Comparison of ENCODE assay signal across 30 cellular contexts in the genomic region with DNA sequence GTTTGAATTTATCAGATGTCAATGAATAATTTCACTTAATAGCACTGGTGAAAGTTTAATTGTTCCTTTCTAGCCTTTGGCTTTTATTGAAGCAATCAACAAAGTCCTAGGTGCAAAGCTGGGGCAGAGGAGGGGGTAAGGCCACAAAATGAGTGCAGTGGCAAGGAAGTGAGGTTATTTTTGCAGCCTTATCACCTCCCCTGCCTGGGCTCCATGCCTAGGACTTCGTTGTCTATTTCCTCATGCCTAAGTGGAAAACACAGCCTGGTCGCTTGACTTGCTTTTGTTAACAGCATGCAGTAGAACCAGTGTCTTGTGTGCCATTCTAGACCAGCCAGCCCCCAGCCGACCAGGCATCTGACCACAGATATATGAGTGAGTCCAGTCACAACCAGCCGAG.
"Had no signal": no experiment of that assay in that cellular context is flagged by ENCODE, and none has a peak within 500 bp of the region (broad histone marks: within the 10 kb centered on the region; RNA-seq: fewer than 3 reads in every experiment).

No MANE protein-coding gene starts in this region.

- H3K27ac Mint-ChIP-seq: naive thymus-derived CD8-positive, alpha-beta T cell; nephron; stimulated activated effector memory CD8-positive, alpha-beta T cell treated with anti-CD3 and anti-CD28 coated beads, Interleukin-12 subunit alpha, Interleukin-12 subunit beta, amount 100 ng/mL, for 72 hours; stimulated activated naive CD8-positive, alpha-beta T cell treated with anti-CD3 and anti-CD28 coated beads, Interleukin-15, Interleukin-2, amounts not matched to agents 100 ng/mL and 50 ng/mL, for 24 hours had no signal

- H3K4me1 ChIP-seq: heart right ventricle, left lung, prostate gland, spleen, tibial nerve, upper lobe of left lung, vagina had no signal

- H3K4me2 ChIP-seq: hepatocyte had no signal

- DNase-seq: heart right ventricle; islet precursor cell; left cardiac atrium; left lung; mesendoderm; midbrain; mucosa of descending colon; naive thymus-derived CD8-positive, alpha-beta T cell; occipital lobe; ovary; posterior cingulate gyrus; retina; right cardiac atrium; spleen; stimulated activated CD4-positive, alpha-beta T cell treated with anti-CD3 and anti-CD28 coated beads, Interleukin-4, amount 100 ng/mL, for 24 hours; stimulated activated naive CD4-positive, alpha-beta T cell; substantia nigra; upper lobe of left lung had no signal

- H3K27ac ChIP-seq: heart right ventricle, hepatocyte, left lung, neutrophil, ovary, prostate gland, skin epidermis, spleen, tibial nerve, upper lobe of left lung, vagina had no signal

- H3K4me3 Mint-ChIP-seq: naive thymus-derived CD8-positive, alpha-beta T cell; nephron; neural crest cell; stimulated activated effector memory CD8-positive, alpha-beta T cell treated with anti-CD3 and anti-CD28 coated beads, Interleukin-12 subunit alpha, Interleukin-12 subunit beta, amount 100 ng/mL, for 72 hours; stimulated activated naive CD8-positive, alpha-beta T cell treated with anti-CD3 and anti-CD28 coated beads, Interleukin-15, Interleukin-2, amounts not matched to agents 100 ng/mL and 50 ng/mL, for 24 hours had no signal

- H3K36me3 ChIP-seq: heart right ventricle, left lung, neutrophil, ovary, prostate gland, spleen, tibial nerve, upper lobe of left lung, vagina had no signal

- ATAC-seq: left cardiac atrium; left lung; mucosa of descending colon; naive thymus-derived CD8-positive, alpha-beta T cell; right cardiac atrium; sciatic nerve; stimulated activated effector memory CD8-positive, alpha-beta T cell treated with anti-CD3 and anti-CD28 coated beads, Interleukin-12 subunit alpha, Interleukin-12 subunit beta, amount 100 ng/mL, for 72 hours had no signal

- H3K4me1 Mint-ChIP-seq: naive thymus-derived CD8-positive, alpha-beta T cell; nephron; neural crest cell; stimulated activated effector memory CD8-positive, alpha-beta T cell treated with anti-CD3 and anti-CD28 coated beads, Interleukin-12 subunit alpha, Interleukin-12 subunit beta, amount 100 ng/mL, for 72 hours had no signal

- H3K9me3 ChIP-seq: left lung, neutrophil, ovary, prostate gland, spleen, upper lobe of left lung, vagina had no signal

- H3K9me3 Mint-ChIP-seq: nephron, neural crest cell had no signal

- H3K4me3 ChIP-seq: heart right ventricle, hepatocyte, left lung, lung, mucosa of descending colon, ovary, prostate gland, skin epidermis, spleen, tibial nerve, upper lobe of left lung, vagina had no signal

- H3K36me3 Mint-ChIP-seq: naive thymus-derived CD8-positive, alpha-beta T cell; stimulated activated effector memory CD8-positive, alpha-beta T cell treated with anti-CD3 and anti-CD28 coated beads, Interleukin-12 subunit alpha, Interleukin-12 subunit beta, amount 100 ng/mL, for 72 hours had no signal

- H3K27me3 ChIP-seq: hepatocyte, left lung, neutrophil, ovary, tibial nerve, upper lobe of left lung, vagina had no signal

- H2AFZ ChIP-seq: hepatocyte had no signal
